ENCODE assay signal across 2 cellular contexts in the genomic region with DNA sequence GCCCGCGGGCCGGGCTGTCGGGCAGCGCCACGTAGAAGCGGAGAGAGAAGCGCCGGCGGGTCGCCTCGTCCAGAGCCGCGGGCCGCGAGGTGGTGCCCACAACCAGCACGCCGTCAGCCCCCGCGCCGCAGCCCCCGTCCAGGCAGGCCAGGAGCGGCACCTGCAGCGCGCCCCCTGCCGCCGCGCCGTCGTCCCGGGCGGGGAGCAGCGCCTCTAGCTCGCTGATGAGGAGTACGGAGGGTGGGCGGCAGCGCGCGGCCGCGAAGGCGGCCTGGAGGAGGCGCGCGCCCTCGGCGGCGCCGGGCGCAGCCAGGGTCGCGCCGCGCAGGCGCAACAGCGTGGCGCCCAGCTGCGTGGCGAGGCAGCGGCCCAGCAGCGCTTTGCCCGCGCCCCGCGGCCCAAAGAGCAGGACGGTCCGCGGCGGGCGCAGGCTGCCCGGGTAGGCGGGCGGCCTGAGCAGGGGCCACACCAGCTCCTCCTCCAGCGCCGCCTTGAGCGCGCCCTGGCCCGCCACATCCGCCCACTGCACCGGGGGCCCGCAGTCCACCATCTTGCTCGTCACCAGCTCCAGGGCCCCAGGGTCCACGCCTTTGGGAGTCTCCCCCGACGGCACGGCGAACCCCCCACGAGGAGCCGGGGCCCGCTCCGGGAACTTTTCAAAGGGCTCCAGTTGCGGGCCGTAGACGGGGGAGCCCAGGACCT.
TF ChIP-seq lines count a peak whose summit lies in the region.

No MANE protein-coding gene starts in this region.

TF ChIP-seq in liver, 16 proteins besides CTCF, POLR2A, EP300 and RAD21 (continued from another document):
- TF ChIP-seq TAF1 (conservative IDR thresholded peaks at IDR 0.05), result no peak
- TF ChIP-seq ZBTB33 (IDR thresholded peaks at IDR 0.05), result no peak
- TF ChIP-seq HNF4G (IDR thresholded peaks at IDR 0.05), result no peak
- no peak for TF ChIP-seq ATF3 (IDR thresholded peaks at IDR 0.05)
- no peak for TF ChIP-seq SP1 (IDR thresholded peaks at IDR 0.05)
- TF ChIP-seq FOXA2 (IDR thresholded peaks at IDR 0.05), result no peak
- no peak for TF ChIP-seq NR2F2 (IDR thresholded peaks at IDR 0.05)
- no peak for TF ChIP-seq FOXA1 (IDR thresholded peaks at IDR 0.05)
- no peak for TF ChIP-seq HNF4A (conservative IDR thresholded peaks at IDR 0.05)
- no peak for TF ChIP-seq REST (IDR thresholded peaks at IDR 0.05)
- TF ChIP-seq, protein P1, sequence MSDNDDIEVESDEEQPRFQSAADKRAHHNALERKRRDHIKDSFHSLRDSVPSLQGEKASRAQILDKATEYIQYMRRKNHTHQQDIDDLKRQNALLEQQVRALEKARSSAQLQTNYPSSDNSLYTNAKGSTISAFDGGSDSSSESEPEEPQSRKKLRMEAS (IDR thresholded peaks at IDR 0.05), result no peak

TF ChIP-seq in HepG2, 621 proteins besides CTCF, POLR2A, EP300 and RAD21:
- TF ChIP-seq PAXIP1 (CRISPR knock-in tag; conservative IDR thresholded peaks at IDR 0.05) (no peak), CEBPB (IDR thresholded peaks at IDR 0.05; ENCODE audit: borderline replicate concordance, low read depth, low read length) (no peak), SMAD1 (CRISPR knock-in tag; IDR thresholded peaks at IDR 0.05; ENCODE audit: borderline replicate concordance, low read depth) (no peak), ATF2 (CRISPR knock-in tag; IDR thresholded peaks at IDR 0.05) (no peak), ZNF337 (CRISPR knock-in tag; IDR thresholded peaks at IDR 0.05; ENCODE audit: borderline replicate concordance, low read depth) (no peak), HMG20A (CRISPR knock-in tag; IDR thresholded peaks at IDR 0.05; ENCODE audit: borderline replicate concordance) (no peak), ATAD3A (CRISPR knock-in tag; IDR thresholded peaks at IDR 0.05) (no peak)
